Comparison of ENCODE assay signal across 8 cellular contexts in the genomic region with DNA sequence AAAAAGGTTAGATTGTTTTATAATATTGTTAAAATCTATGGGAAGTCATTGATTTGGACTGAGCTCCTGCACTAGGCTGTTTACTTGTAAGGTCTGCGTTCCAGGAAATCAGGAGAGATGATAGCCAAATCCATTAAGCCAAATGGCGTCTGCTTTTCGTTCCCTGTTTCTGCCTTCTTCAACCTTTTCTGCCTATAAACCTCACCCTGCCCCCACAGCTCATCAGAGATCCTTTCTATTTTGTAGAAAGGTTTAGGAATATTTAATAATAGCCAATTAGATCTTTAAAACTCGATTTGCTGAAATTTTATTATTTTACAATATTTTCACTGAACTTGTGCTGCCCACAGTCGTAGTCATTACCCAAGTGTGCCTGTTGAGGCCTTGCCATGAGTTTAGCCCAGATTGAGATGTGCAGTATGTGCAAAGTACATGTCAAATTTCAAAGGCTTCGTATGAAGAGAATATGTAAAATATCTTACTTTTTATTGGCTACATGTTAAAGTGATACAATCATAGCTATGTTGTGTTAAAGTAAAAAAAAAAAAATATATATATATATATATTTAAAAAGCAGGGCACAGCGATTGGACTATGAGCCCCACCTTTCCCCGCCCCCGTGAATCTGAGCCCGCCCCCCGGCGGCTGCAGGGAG. TPM values are rescaled to one million over a fixed set of nuclear protein-coding genes. Genes with fewer than 3 reads are reported as not detected.
DNase-seq lines count a peak whose midpoint lies in the region; ATAC-seq and TF ChIP-seq lines count a peak whose summit lies in the region.

No MANE protein-coding gene starts in this region.

- H3K27me3 ChIP-seq in hepatocyte: no peaks in the 10 kb centered on the region

- H3K4me3 Mint-ChIP-seq in HFFc6: peak overlapping the region; percentile 46; the same call in 1 of the 2 replicates

- H3K4me1 ChIP-seq in hepatocyte (ENCODE audit: insufficient read depth): peaks cover 12% of the 10 kb centered on the region
- no peaks in the 10 kb centered on the region for H3K4me1 ChIP-seq in urinary bladder (ENCODE audit: insufficient read depth)

- H3K4me3 ChIP-seq in hepatocyte (no peak overlapping the region), urinary bladder (ENCODE audit: low read depth, low read length) (peak overlapping the region; percentile 69)

- CTCF ChIA-PET in RWPE1 (lab: Yijun Ruan, JAX): interaction anchor here (0.7 to 1.9 kb wide), 2 partner anchors 96 to 125 kb away, joined by 4 to 5 read pairs; no protein-coding TSS in a partner anchor

- ATAC-seq in GM18508 (IDR thresholded peaks at IDR 0.05; ENCODE audit: insufficient read depth, unreplicated experiment) (peak; percentile 2), GM21515 (IDR thresholded peaks at IDR 0.05; ENCODE audit: unreplicated experiment) (no peak)

- WGBS in hepatocyte (ENCODE audit: low lambda C conversion rate, missing lambda C conversion rate): 38% methylated on average over 8 of the region's 12 CpGs
- 17% methylated on average over 12 of the region's 12 CpGs for whole genome bisulfite sequencing in urinary bladder

- no peak overlapping the region for H3K27ac Mint-ChIP-seq in HFFc6

- H3K9me3 ChIP-seq in hepatocyte (ENCODE audit: low read depth): no peaks in the 10 kb centered on the region

- peaks cover 12% of the 10 kb centered on the region for H3K36me3 Mint-ChIP-seq in HFFc6 (ENCODE audit: low read depth)

- H3K27ac ChIP-seq in RWPE1: peak overlapping the region; percentile 83
- H3K27ac ChIP-seq in hepatocyte: peak overlapping the region; percentile 5
- no peak overlapping the region for H3K27ac ChIP-seq in urinary bladder (ENCODE audit: low read depth)

- H3K79me2 ChIP-seq in hepatocyte: peaks cover 33% of the 10 kb centered on the region

- peak overlapping the region; percentile 51 for H3K4me2 ChIP-seq in hepatocyte

- POLR2A ChIA-PET in RWPE1 (lab: Yijun Ruan, JAX; ENCODE audit: low non-redundant PET): interaction anchor here (0.6 kb wide), 1 partner anchor 185 kb away, joined by 3 read pairs; no protein-coding TSS in a partner anchor

- peaks cover 3% of the 10 kb centered on the region for H4K20me1 ChIP-seq in hepatocyte (ENCODE audit: insufficient read depth, poor library complexity, severe bottlenecking)

- H3K36me3 ChIP-seq in hepatocyte (replicated peaks; ENCODE audit: insufficient read depth, low read depth) (no peaks in the 10 kb centered on the region), urinary bladder (ENCODE audit: insufficient read depth) (no peaks in the 10 kb centered on the region)

- TF ChIP-seq CTCF in HFFc6 (IDR thresholded peaks at IDR 0.05): no peak
- TF ChIP-seq CTCF in RWPE1 (conservative IDR thresholded peaks at IDR 0.05; ENCODE audit: low read depth): no peak
- no peak for TF ChIP-seq CTCF in hepatocyte (IDR thresholded peaks at IDR 0.05; ENCODE audit: poor library complexity)

- H3K9me2 ChIP-seq in hepatocyte (replicated peaks; ENCODE audit: insufficient read depth): no peaks in the 10 kb centered on the region

- no peaks in the 10 kb centered on the region for H3K9me3 Mint-ChIP-seq in HFFc6

- peak overlapping the region; percentile 51 for H2AFZ ChIP-seq in hepatocyte

- no peak for DNase-seq in HFFc6
- DNase-seq in RWPE1 (ENCODE audit: low spot score): no peak
- no peak for DNase-seq in hepatocyte (ENCODE audit: low spot score)
- DNase-seq in stimulated activated naive CD4-positive, alpha-beta T cell (lab: John Stamatoyannopoulos, UW): no peak
- no peak for DNase-seq in GDM1 (lab: John Stamatoyannopoulos, UW)

- peaks cover 13% of the 10 kb centered on the region for H3K4me1 Mint-ChIP-seq in HFFc6 (ENCODE audit: low read depth)

- no peaks in the 10 kb centered on the region for H3K27me3 Mint-ChIP-seq in HFFc6 (ENCODE audit: insufficient read depth)

RNA-seq across cellular contexts. Expression of a gene that starts 0.4 kb away (rescaled TPM):
- total RNA-seq in HFFc6 (2021; fragmentation: NEBNext Ultra II Directional; extraction: Animal tissue kit (Norgen Biotek cat#: 25700)): 10 to 100 TPM; 81.6 to 95.2 (median 90.5) TPM
- total RNA-seq in hepatocyte (85.8 and 92.9 TPM in 2 replicates), urinary bladder (71.1 TPM)
- polyA plus RNA-seq in hepatocyte (48.1 and 55.2 TPM in 2 replicates), urinary bladder (50.3 TPM)

RNA-seq across cellular contexts. Expression of a gene that starts 3.9 kb away (rescaled TPM):
- 10 to 100 TPM; 22.0 to 28.1 (median 25.0) TPM for total RNA-seq in HFFc6 (2021; fragmentation: NEBNext Ultra II Directional; extraction: Animal tissue kit (Norgen Biotek cat#: 25700))
- total RNA-seq in hepatocyte (37.6 and 53.4 TPM in 2 replicates), urinary bladder (24.3 TPM)
- polyA plus RNA-seq in hepatocyte (9.7 and 11.2 TPM in 2 replicates), urinary bladder (16.5 TPM)

RNA-seq across cellular contexts. Expression of a gene that starts 47.2 kb away (rescaled TPM):
- total RNA-seq in HFFc6 (2021; fragmentation: NEBNext Ultra II Directional; extraction: Animal tissue kit (Norgen Biotek cat#: 25700)): 100 to 1,000 TPM; 153 to 177 (median 167) TPM
- total RNA-seq in hepatocyte: 66.3 and 73.9 TPM in 2 replicates
- 49.7 and 50.7 TPM in 2 replicates for polyA plus RNA-seq in hepatocyte
- total RNA-seq in urinary bladder: 112 TPM
- polyA plus RNA-seq in urinary bladder: 33.7 TPM
